In genomic region chr1:53195211-53195909, GRCh38 we compare ENCODE assay signal across 12 cellular contexts. TPM values are rescaled to one million over a fixed set of nuclear protein-coding genes. Genes with fewer than 3 reads are reported as not detected.
DNase-seq lines count a peak whose midpoint lies in the region; ATAC-seq and TF ChIP-seq lines count a peak whose summit lies in the region.
"Had no signal": no experiment of that assay in that cellular context is flagged by ENCODE, and none has a peak within 500 bp of the region (broad histone marks: within the 10 kb centered on the region; RNA-seq: fewer than 3 reads in every experiment).

No MANE protein-coding gene starts in this region.

- H3K36me3 ChIP-seq in IMR-90 (ENCODE audit: control insufficient read depth, insufficient read depth, low read length) (peaks cover 3% of the 10 kb centered on the region; the same call in 1 of the 2 replicates), adipocyte (ENCODE audit: control insufficient read depth, insufficient read depth, low read length, severe bottlenecking) (no peaks in the 10 kb centered on the region), liver (ENCODE audit: control insufficient read depth in 4 of 4, insufficient read depth in 3 of 4, low read depth in 1 of 4, low read length in 3 of 4) (no peaks in the 10 kb centered on the region), spleen (no peaks in the 10 kb centered on the region)

- POLR2A ChIA-PET in IMR-90 (lab: Charles Lee; ENCODE audit: unreplicated experiment): interaction anchor here (1.0 kb wide), 1 partner anchor 49 kb away, joined by 5 read pairs; no protein-coding TSS in a partner anchor

- H3K9me3 ChIP-seq in IMR-90 (ENCODE audit: control insufficient read depth, insufficient read depth, low read length) (no peaks in the 10 kb centered on the region), adipocyte (ENCODE audit: control insufficient read depth, low read length) (no peaks in the 10 kb centered on the region), liver (ENCODE audit: control insufficient read depth in 4 of 4, low read length in 3 of 4) (no peaks in the 10 kb centered on the region), spleen (no peaks in the 10 kb centered on the region)

- DNase-seq in IMR-90 (no peak), adipocyte (ENCODE audit: low read depth) (no peak), spleen (no peak), NCI-H1694 (lab: John Stamatoyannopoulos, UW) (no peak), cerebellum (ENCODE audit: low spot score) (no peak)
- DNase-seq: activated T-cell treated with anti-CD3 and anti-CD28 coated beads for 4 hours; NCI-H187 treated with DMSO at 0.1 percent for 48 hours; stimulated activated CD4-positive, alpha-beta T cell treated with anti-CD3 and anti-CD28 coated beads, Interleukin-12 subunit alpha, Interleukin-12 subunit beta, amount 100 ng/mL, for 4 hours; substantia nigra had no signal

- H3K9ac ChIP-seq in IMR-90 (ENCODE audit: low read depth, low read length) (no peak overlapping the region), adipocyte (ENCODE audit: low read length) (peak overlapping the region; percentile 97), liver (ENCODE audit: low read depth in 1 of 2, low read length in 2 of 2) (peak overlapping the region in 1 of 2 donors; percentile 94)

- ATAC-seq in IMR-90 (ENCODE audit: low read depth) (no peak), HG03571 (IDR thresholded peaks at IDR 0.05; ENCODE audit: unreplicated experiment) (no peak), GM19395 (IDR thresholded peaks at IDR 0.05; ENCODE audit: unreplicated experiment) (no peak)

- TF ChIP-seq CTCF in IMR-90 (conservative IDR thresholded peaks at IDR 0.05; ENCODE audit: low read depth, low read length) (no peak), liver (IDR thresholded peaks at IDR 0.05; ENCODE audit: low read depth, low read length, missing input control) (no peak), spleen (IDR thresholded peaks at IDR 0.05 in 8 of 11, conservative IDR thresholded peaks at IDR 0.05 in 3 of 11) (no peak)

- TF ChIP-seq RAD21 in IMR-90 (IDR thresholded peaks at IDR 0.05; ENCODE audit: low read length): no peak
- peak; percentile 13 to 23 for TF ChIP-seq RAD21 in liver (IDR thresholded peaks at IDR 0.05)

- H2AFZ ChIP-seq in IMR-90 (replicated peaks; ENCODE audit: low read length, poor library complexity): peak overlapping the region; percentile 80

- no peak overlapping the region for H3K27ac ChIP-seq in IMR-90 (ENCODE audit: insufficient read depth, low read length)
- H3K27ac ChIP-seq in liver (ENCODE audit: low read depth in 1 of 2, low read length in 2 of 2): peak overlapping the region; percentile 98 to 99
- H3K27ac ChIP-seq in spleen: peak overlapping the region in 7 of 8 donors; percentile 97 to 100 (median 99)

- 0 out of 2 replicates have a peak overlapping the region, but pooled peaks have one; percentile 1 for H3K23ac ChIP-seq in IMR-90 (ENCODE audit: low read depth, low read length)

- H3K4me3 ChIP-seq in IMR-90 (ENCODE audit: insufficient read depth, low read depth, low read length) (no peak overlapping the region), adipocyte (ENCODE audit: low read length) (peak overlapping the region; percentile 95), liver (ENCODE audit: low read depth in 1 of 3, low read length in 3 of 3) (peak overlapping the region in 2 of 3 donors; percentile 73 to 98), spleen (peak overlapping the region in 2 of 8 donors; percentile 82 to 93)

- H4K20me1 ChIP-seq in IMR-90 (ENCODE audit: insufficient read depth, low read length): no peaks in the 10 kb centered on the region

- 100% methylated on average over 1 of the region's 10 CpGs; no CpG with 5 or more reads in 1 of the 2 experiments for whole genome bisulfite sequencing in IMR-90 (ENCODE audit: extremely low coverage in 2 of 2, insufficient read length in 1 of 2), 2 experiments
- 46% methylated on average over 10 of the region's 10 CpGs for WGBS in liver
- 72 to 83% (median 80%) methylated on average over 10 of the region's 10 CpGs for WGBS in spleen, 5 donors

- H2BK20ac ChIP-seq in IMR-90 (ENCODE audit: low read depth, low read length): peak overlapping the region; percentile 18; the same call in 1 of the 2 replicates

- peaks cover 9% of the 10 kb centered on the region for H3K9me1 ChIP-seq in IMR-90 (ENCODE audit: insufficient read depth, low read length)

- no peak overlapping the region for H2AK9ac ChIP-seq in IMR-90 (replicated peaks; ENCODE audit: low read depth, low read length, poor library complexity)

- H3K4me1 ChIP-seq in IMR-90 (ENCODE audit: control insufficient read depth, insufficient read depth, low read length): peaks cover 13% of the 10 kb centered on the region
- peaks cover 41% of the 10 kb centered on the region for H3K4me1 ChIP-seq in adipocyte (ENCODE audit: control insufficient read depth, insufficient read depth, low read length)
- peaks cover 9 to 68% (median 55%) of the 10 kb centered on the region in 4 donors for H3K4me1 ChIP-seq in liver (ENCODE audit: control insufficient read depth in 4 of 4, insufficient read depth in 4 of 4, low read length in 3 of 4)
- H3K4me1 ChIP-seq in spleen: peaks cover 16 to 53% (median 31%) of the 10 kb centered on the region in 6 donors

- no TSS peak for BruUV-seq in IMR-90 (replicated peaks; lab: Mats Ljungman, UMichigan)

- no peak overlapping the region for H3K14ac ChIP-seq in IMR-90 (replicated peaks; ENCODE audit: low read depth, low read length)

- peak overlapping the region; percentile 10; the same call in 1 of the 2 replicates for H4K91ac ChIP-seq in IMR-90 (ENCODE audit: insufficient read depth, low read depth, low read length)

- H3K27me3 ChIP-seq in IMR-90 (ENCODE audit: control insufficient read depth, insufficient read depth, low read length): no peaks in the 10 kb centered on the region
- no peaks in the 10 kb centered on the region for H3K27me3 ChIP-seq in adipocyte (replicated peaks; ENCODE audit: control insufficient read depth, insufficient read depth, low read length)
- no peaks in the 10 kb centered on the region for H3K27me3 ChIP-seq in liver (ENCODE audit: control insufficient read depth in 4 of 4, insufficient read depth in 4 of 4, low read length in 3 of 4)
- H3K27me3 ChIP-seq in spleen (replicated peaks in 1 of 7): no peaks in the 10 kb centered on the region

- H3K56ac ChIP-seq in IMR-90 (ENCODE audit: extremely low read depth, insufficient read depth, low read length): no peak overlapping the region

- dilution Hi-C loops in IMR-90 (cut with HindIII; ENCODE audit: low sequenced_read_pairs, unreplicated experiment): no loop called here

- H2BK5ac ChIP-seq in IMR-90 (ENCODE audit: low read depth, low read length, poor library complexity, severe bottlenecking): no peak overlapping the region

- peak overlapping the region; percentile 50; the same call in 1 of the 2 replicates for H2AK5ac ChIP-seq in IMR-90 (ENCODE audit: low read depth, low read length)

- peaks cover 21 to 24% of the 10 kb centered on the region in 2 experiments for H3K79me1 ChIP-seq in IMR-90 (ENCODE audit: low read depth in 1 of 2, low read length in 2 of 2)

- no peak overlapping the region for H2BK15ac ChIP-seq in IMR-90 (ENCODE audit: low read depth, low read length)

- no peak overlapping the region for H3K18ac ChIP-seq in IMR-90 (ENCODE audit: low read depth, low read length)

- H2BK120ac ChIP-seq in IMR-90 (ENCODE audit: low read depth, low read length): peak overlapping the region; percentile 37; the same call in 1 of the 2 replicates

- peak overlapping the region; percentile 65 for H3K4ac ChIP-seq in IMR-90 (ENCODE audit: low read depth, low read length)

- in situ Hi-C loops in IMR-90 (cut with MboI; ENCODE audit: low sequenced_read_pairs): no loop called here

- no peak for TF ChIP-seq POLR2A in IMR-90 (IDR thresholded peaks at IDR 0.05; ENCODE audit: low read depth, low read length)
- TF ChIP-seq POLR2A in spleen (IDR thresholded peaks at IDR 0.05): no peak

- CTCF ChIA-PET in IMR-90 (lab: Yijun Ruan, JAX): interaction anchor here (1.0 to 1.1 kb wide), 2 partner anchors 14 to 15 kb away, joined by 3 to 4 read pairs; no protein-coding TSS in a partner anchor

- peak overlapping the region; percentile 22; the same call in 1 of the 2 replicates for H4K5ac ChIP-seq in IMR-90 (ENCODE audit: low read depth, low read length)

- intact Hi-C loops in IMR-90 (cut with micrococcal nuclease) (loop anchor here (5.0 kb wide), 2 partner anchors 133 to 368 kb away; partner anchors contain the start of gene PODN), spleen (cut with DNase I; ENCODE audit: low total_unique reads) (no loop called here)

- H4K8ac ChIP-seq in IMR-90 (ENCODE audit: low read depth in 2 of 2, low read length in 2 of 2): peak overlapping the region in 1 of 2 experiments; percentile 10; a peak in 2 of 4 replicates

- no peak overlapping the region for H3K4me2 ChIP-seq in IMR-90 (ENCODE audit: low read depth, low read length)

RNA-seq across cellular contexts. Expression of gene CPT2, which starts 1.3 kb away (rescaled TPM):
- 14.2 and 16.0 TPM in 2 replicates for total RNA-seq in IMR-90 (2012; rRNA removed)
- 13.6 and 15.8 TPM in 2 replicates for polyA plus RNA-seq in IMR-90 (2012; rRNA removed)
- 7.7 and 11.3 TPM in 2 replicates for polyA plus RNA-seq in IMR-90 (2012; cell fraction: cytosol; rRNA removed)
- 5.3 and 8.3 TPM in 2 replicates for polyA plus RNA-seq in IMR-90 (2012; cell fraction: nucleus; rRNA removed; ENCODE audit: low replicate concordance)
- total RNA-seq in liver: 10 to 100 TPM; 27.4 to 82.7 TPM
- polyA plus RNA-seq in liver: 100 to 1,000 TPM in 1 of 2 donors, 10 to 100 TPM in 1; 66.8 to 109 TPM
- 10 to 100 TPM; 14.1 to 30.9 (median 20.9) TPM for total RNA-seq in spleen
- polyA plus RNA-seq in spleen: 10 to 100 TPM in 1 of 3 donors, 1 to 10 TPM in 2; 7.1 to 11.3 (median 8.1) TPM
- 5.8 TPM for total RNA-seq in cerebellum

RNA-seq across cellular contexts. Expression of gene CZIB, which starts 25.1 kb away (rescaled TPM):
- total RNA-seq in IMR-90 (2012; rRNA removed) (37.5 and 41.0 TPM in 2 replicates), liver (10 to 100 TPM; 19.8 to 29.8 TPM), spleen (10 to 100 TPM; 35.3 to 49.9 (median 45.2) TPM), cerebellum (40.8 TPM)
- polyA plus RNA-seq in IMR-90 (2012; rRNA removed) (55.5 and 58.9 TPM in 2 replicates), liver (10 to 100 TPM; 20.9 to 32.3 TPM), spleen (10 to 100 TPM; 63.7 to 71.8 (median 71.7) TPM)
- polyA plus RNA-seq in IMR-90 (2012; cell fraction: cytosol; rRNA removed): 29.8 and 38.7 TPM in 2 replicates
- 40.0 and 112 TPM in 2 replicates for polyA plus RNA-seq in IMR-90 (2012; cell fraction: nucleus; rRNA removed; ENCODE audit: low replicate concordance)

RNA-seq across cellular contexts. Expression of gene MAGOH, which starts 43.0 kb away (rescaled TPM):
- total RNA-seq in IMR-90 (2012; rRNA removed) (3.8 and 26.4 TPM in 2 replicates), liver (10 to 100 TPM; 16.4 to 32.5 TPM), spleen (10 to 100 TPM; 26.5 to 39.7 (median 34.1) TPM), cerebellum (20.1 TPM)
- polyA plus RNA-seq in IMR-90 (2012; rRNA removed) (19.0 and 26.3 TPM in 2 replicates), liver (10 to 100 TPM; 21.2 to 31.8 TPM), spleen (100 to 1,000 TPM in 2 of 3 donors, 10 to 100 TPM in 1; 83.9 to 105 (median 104) TPM)
- 2.2 and 3.2 TPM in 2 replicates for polyA plus RNA-seq in IMR-90 (2012; cell fraction: cytosol; rRNA removed)
- polyA plus RNA-seq in IMR-90 (2012; cell fraction: nucleus; rRNA removed; ENCODE audit: low replicate concordance): 0.38 and 5.7 TPM in 2 replicates

RNA-seq across cellular contexts. Expression of gene SLC1A7, which starts 52.9 kb away (rescaled TPM):
- total RNA-seq in IMR-90 (2012; rRNA removed) (not detected in 2 replicates), liver (under 1 TPM; 0.28 to 0.59 TPM), spleen (under 1 TPM in 1 of 7 donors, not detected in 6; 0.10 TPM), cerebellum (not detected)
- polyA plus RNA-seq in IMR-90 (2012; rRNA removed) (0.05 and 0.06 TPM in 2 replicates), liver (under 1 TPM; 0.21 to 0.67 TPM), spleen (under 1 TPM; 0.02 to 0.19 (median 0.07) TPM)
- 0.09 TPM in 1 of 2 replicates, not detected in the other for polyA plus RNA-seq in IMR-90 (2012; cell fraction: cytosol; rRNA removed)
- polyA plus RNA-seq in IMR-90 (2012; cell fraction: nucleus; rRNA removed; ENCODE audit: low replicate concordance): 0.37 and 0.40 TPM in 2 replicates
